Comparison of ENCODE assay signal across 21 cellular contexts in the genomic region with DNA sequence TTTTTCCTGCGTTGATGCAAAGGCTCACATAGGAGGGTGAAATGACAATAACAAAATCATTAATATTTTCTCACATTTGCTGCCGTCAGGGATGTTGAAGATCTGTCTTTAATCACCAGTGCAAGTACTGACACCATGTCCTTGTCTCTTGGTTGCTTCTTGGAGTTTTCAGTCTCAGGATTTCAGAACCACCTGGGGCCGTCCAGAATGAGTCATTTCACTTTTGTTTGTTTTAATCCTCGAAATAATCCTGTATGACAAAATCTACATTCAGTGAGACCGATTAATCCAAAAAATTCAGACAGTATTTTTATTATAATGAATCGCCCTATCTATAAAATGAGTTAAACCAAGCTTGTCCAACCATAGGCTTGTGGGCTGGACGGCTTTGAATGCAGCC. TPM values are rescaled to one million over a fixed set of nuclear protein-coding genes. Genes with fewer than 3 reads are reported as not detected.
"Had no signal": no experiment of that assay in that cellular context is flagged by ENCODE, and none has a peak within 500 bp of the region (broad histone marks: within the 10 kb centered on the region; RNA-seq: fewer than 3 reads in every experiment).

No MANE protein-coding gene starts in this region.

- H3K27ac ChIP-seq: body of pancreas, esophagus muscularis mucosa, gastrocnemius medialis, pancreas, prostate gland, tibial nerve had no signal

- ATAC-seq: activated CD8-positive, alpha-beta T cell treated with anti-CD3 and anti-CD28 coated beads for 36 hours; body of pancreas; gastrocnemius medialis; left cardiac atrium; left ventricle myocardium superior; pancreas had no signal

- H3K4me3 ChIP-seq: body of pancreas, esophagus muscularis mucosa, gastrocnemius medialis, pancreas, prostate gland, smooth muscle cell, tibial nerve had no signal

- H3K4me2 ChIP-seq: smooth muscle cell had no signal

- H3K9me3 ChIP-seq: body of pancreas, esophagus muscularis mucosa, gastrocnemius medialis, pancreas, prostate gland, tibial nerve had no signal

- DNase-seq: activated B cell treated with CpG ODN at 0.5 μM for 24 hours; activated CD4-positive, alpha-beta T cell treated with anti-CD3 and anti-CD28 coated beads, Interleukin-2, amount 50 U/mL, for 1 hour; activated CD8-positive, alpha-beta T cell treated with anti-CD3 and anti-CD28 coated beads for 36 hours; activated T-cell treated with anti-CD3 and anti-CD28 coated beads, Interleukin-2, amount 50 U/mL, for 48 hours; body of pancreas; cortex of kidney; gastrocnemius medialis; glutamatergic neuron; left cardiac atrium; left ventricle myocardium superior; naive B cell; nephron progenitor cell; pancreas; stimulated activated CD4-positive, alpha-beta T cell treated with anti-CD3 and anti-CD28 coated beads, Interleukin-15, amount 100 ng/mL, for 24 hours; stimulated activated naive CD4-positive, alpha-beta T cell treated with Interleukin-2 at 50 U/mL for 16 hours; T-helper 1 cell had no signal

- H3K36me3 ChIP-seq: esophagus muscularis mucosa, gastrocnemius medialis, pancreas, prostate gland, tibial nerve had no signal

- H3K4me1 ChIP-seq: body of pancreas, esophagus muscularis mucosa, gastrocnemius medialis, pancreas, prostate gland, tibial nerve had no signal

- H3K27me3 ChIP-seq: body of pancreas, esophagus muscularis mucosa, gastrocnemius medialis, pancreas, tibial nerve had no signal

RNA-seq across cellular contexts. Expression of a gene that starts 47.2 kb away (rescaled TPM):
- total RNA-seq: body of pancreas, gastrocnemius medialis, tibial nerve, ureter had no signal
- polyA plus RNA-seq: pancreas had no signal
